Comparison of ENCODE assay signal across 14 cellular contexts in genomic region chr21:43370091-43370658, GRCh38. TPM values are rescaled to one million over a fixed set of nuclear protein-coding genes. Genes with fewer than 3 reads are reported as not detected.
DNase-seq lines count a peak whose midpoint lies in the region; ATAC-seq and TF ChIP-seq lines count a peak whose summit lies in the region.
"Had no signal": no experiment of that assay in that cellular context is flagged by ENCODE, and none has a peak within 500 bp of the region (broad histone marks: within the 10 kb centered on the region; RNA-seq: fewer than 3 reads in every experiment).

No MANE protein-coding gene starts in this region.

- H3K9me3 Mint-ChIP-seq in endodermal cell: no peaks in the 10 kb centered on the region
- H3K9me3 Mint-ChIP-seq: activated naive CD8-positive, alpha-beta T cell treated with anti-CD3 and anti-CD28 coated beads, Interleukin-2, amount 10 ng/mL, durations not matched to agents 7 days and 5 days; nephron progenitor cell had no signal

- H3K9me3 ChIP-seq in endodermal cell (ENCODE audit: control insufficient read depth, low read length): no peaks in the 10 kb centered on the region
- H3K9me3 ChIP-seq: thoracic aorta had no signal

- H3K36me3 Mint-ChIP-seq in endodermal cell (ENCODE audit: low read depth): no peaks in the 10 kb centered on the region
- H3K36me3 Mint-ChIP-seq: activated naive CD8-positive, alpha-beta T cell treated with anti-CD3 and anti-CD28 coated beads, Interleukin-2, amount 10 ng/mL, durations not matched to agents 7 days and 5 days had no signal

- H3K36me3 ChIP-seq in endodermal cell (ENCODE audit: control insufficient read depth, insufficient read depth, low read length): no peaks in the 10 kb centered on the region
- H3K36me3 ChIP-seq: thoracic aorta had no signal

- H3K9ac ChIP-seq in endodermal cell (ENCODE audit: extremely low read depth, low read length, poor library complexity, severe bottlenecking): no peak overlapping the region

- 89 to 91% methylated on average over 17 to 20 of the region's 20 CpGs for WGBS in endodermal cell (ENCODE audit: insufficient coverage in 1 of 2, insufficient read length in 1 of 2), 2 experiments

- peak; percentile 63 for DNase-seq in DMS 273 (lab: John Stamatoyannopoulos, UW; ENCODE audit: unreplicated experiment)
- DNase-seq in DMS 273 treated with DMSO at 0.1 percent for 48 hours (lab: John Stamatoyannopoulos, UW): no peak
- DNase-seq in NCI-H446 treated with DMSO at 0.1 percent for 48 hours (lab: John Stamatoyannopoulos, UW): peak; percentile 70
- DNase-seq in endodermal cell: no peak
- DNase-seq in renal cortical epithelial cell (ENCODE audit: low read depth): peak; percentile 51
- no peak for DNase-seq in NCI-H2029 treated with DMSO at 0.1 percent for 48 hours (lab: John Stamatoyannopoulos, UW)
- no peak for DNase-seq in activated T-cell treated with anti-CD3 and anti-CD28 coated beads for 4 hours
- DNase-seq: activated naive CD8-positive, alpha-beta T cell treated with anti-CD3 and anti-CD28 coated beads, Interleukin-2, amount 10 ng/mL, durations not matched to agents 7 days and 5 days; MM.1S; NCI-H345; nephron progenitor cell had no signal

- H3K27ac ChIP-seq in endodermal cell (ENCODE audit: low read depth, low read length): peak overlapping the region; percentile 66
- H3K27ac ChIP-seq: 22Rv1, thoracic aorta had no signal

- H3K4me3 Mint-ChIP-seq in endodermal cell: no peak overlapping the region
- H3K4me3 Mint-ChIP-seq: activated naive CD8-positive, alpha-beta T cell treated with anti-CD3 and anti-CD28 coated beads, Interleukin-2, amount 10 ng/mL, durations not matched to agents 7 days and 5 days; nephron progenitor cell had no signal

- H3K27me3 ChIP-seq in endodermal cell (ENCODE audit: control insufficient read depth, insufficient read depth, low read length, poor library complexity, severe bottlenecking): no peaks in the 10 kb centered on the region

- H3K4me1 Mint-ChIP-seq in endodermal cell: no peaks in the 10 kb centered on the region

- no peak overlapping the region for H3K27ac Mint-ChIP-seq in endodermal cell
- H3K27ac Mint-ChIP-seq: activated naive CD8-positive, alpha-beta T cell treated with anti-CD3 and anti-CD28 coated beads, Interleukin-2, amount 10 ng/mL, durations not matched to agents 7 days and 5 days; nephron progenitor cell had no signal

- H3K4me3 ChIP-seq in endodermal cell (ENCODE audit: low read length): no peak overlapping the region
- H3K4me3 ChIP-seq: thoracic aorta had no signal

- no peak for ATAC-seq in HG03442 (IDR thresholded peaks at IDR 0.05; ENCODE audit: unreplicated experiment)

- H3K27me3 Mint-ChIP-seq in endodermal cell (ENCODE audit: insufficient read depth): no peaks in the 10 kb centered on the region

- no peaks in the 10 kb centered on the region for H3K4me1 ChIP-seq in endodermal cell (ENCODE audit: control insufficient read depth, insufficient read depth, low read length)

- TF ChIP-seq CTCF in endodermal cell (conservative IDR thresholded peaks at IDR 0.05): no peak

RNA-seq across cellular contexts. Expression of gene SIK1, which starts 56.8 kb away (rescaled TPM):
- total RNA-seq in endodermal cell (1 to 10 TPM; 3.5 to 3.8 TPM), renal cortical epithelial cell (0.69 and 6.4 TPM in 2 replicates)
- 3.3 TPM for polyA plus RNA-seq in endodermal cell (2013, experiment 1 of 2)
- 2.1 TPM for polyA plus RNA-seq in endodermal cell (2013, experiment 2 of 2)

Comparison
In these comparisons a context has a peak if more than half of its experiments do, and no peak if none do; other contexts are left out.
1. DNase-seq: peak in DMS 273 (single experiment), NCI-H446 treated with DMSO at 0.1 percent for 48 hours (single experiment) and renal cortical epithelial cell (single experiment); none in DMS 273 treated with DMSO at 0.1 percent for 48 hours (single experiment), endodermal cell (single experiment), NCI-H2029 treated with DMSO at 0.1 percent for 48 hours (single experiment) and activated T-cell treated with anti-CD3 and anti-CD28 coated beads for 4 hours (single experiment).